25 cellular contexts compared by ENCODE assay signal in genomic region chr11:128259816-128260215, GRCh38.
DNase-seq lines count a peak whose midpoint lies in the region; ATAC-seq, FAIRE-seq and TF ChIP-seq lines count a peak whose summit lies in the region.
"Had no signal": no experiment of that assay in that cellular context is flagged by ENCODE, and none has a peak within 500 bp of the region (broad histone marks: within the 10 kb centered on the region; RNA-seq: fewer than 3 reads in every experiment).

No MANE protein-coding gene starts in this region.

- peaks cover 4% of the 10 kb centered on the region for H3K36me3 Mint-ChIP-seq in IgD-negative memory B cell
- H3K36me3 Mint-ChIP-seq: CD4-positive, alpha-beta memory T cell had no signal

- dilution Hi-C loops in keratinocyte (cut with MboI; ENCODE audit: extremely low pct_ligation_motif_present, low sequenced_read_pairs), result no loop called here

- CTCF ChIA-PET in OCI-LY7 (lab: Charles Lee; ENCODE audit: unreplicated experiment), result no interaction called here

- no peak overlapping the region for H3K9ac ChIP-seq in keratinocyte (ENCODE audit: control insufficient read depth, extremely low read depth, insufficient read depth, low read length)
- H3K9ac ChIP-seq: BLaER1 treated with 17β-estradiol and CSF1 and Interleukin-3, amounts not matched to agents 10 nM and 100 nM had no signal

- H3K4me2 ChIP-seq in OCI-LY7 (ENCODE audit: low read length) (peak overlapping the region; percentile 7; the same call in 1 of the 2 replicates), keratinocyte (ENCODE audit: control insufficient read depth, extremely low read depth, insufficient read depth, low read depth, low read length) (no peak overlapping the region)
- H3K4me2 ChIP-seq: BLaER1 treated with 17β-estradiol and CSF1 and Interleukin-3, amounts not matched to agents 10 nM and 100 nM had no signal

- BruUV-seq in OCI-LY7 (replicated peaks; lab: Mats Ljungman, UMichigan), result no TSS peak

- H3K27me3 ChIP-seq in keratinocyte (ENCODE audit: control insufficient read depth, extremely low read depth, insufficient read depth, low read length) (no peaks in the 10 kb centered on the region), lower lobe of right lung (ENCODE audit: low read depth) (no peaks in the 10 kb centered on the region), MG63 (no peaks in the 10 kb centered on the region; the same call in 1 of the 2 replicates)
- H3K27me3 ChIP-seq: BLaER1 treated with 17β-estradiol and CSF1 and Interleukin-3, amounts not matched to agents 10 nM and 100 nM had no signal

- DNase-seq in OCI-LY7 (ENCODE audit: low spot score) (no peak), keratinocyte (ENCODE audit: low read depth, low spot score) (no peak), lower lobe of right lung (no peak), MG63 (no peak), anterior cingulate cortex (lab: John Stamatoyannopoulos, UW) (no peak)
- DNase-seq: Caco-2; CD4-positive, alpha-beta memory T cell; DMS79; GF-D8; NCI-H1105; NCI-H1436 treated with DMSO at 0.1 percent for 48 hours; NCI-H187 treated with DMSO at 0.1 percent for 48 hours; NCI-H2171 treated with DMSO at 0.1 percent for 48 hours; NCI-H345; NCI-H510A treated with DMSO at 0.1 percent for 48 hours; SHP77 treated with DMSO at 0.1 percent for 48 hours had no signal

- H3K9me2 ChIP-seq in OCI-LY7 (ENCODE audit: insufficient read depth, low read length), result no peaks in the 10 kb centered on the region

- H3K9me3 ChIP-seq in OCI-LY7 (ENCODE audit: low read length) (no peaks in the 10 kb centered on the region), keratinocyte (ENCODE audit: control insufficient read depth, low read depth, low read length) (no peaks in the 10 kb centered on the region), lower lobe of right lung (no peaks in the 10 kb centered on the region), MG63 (no peaks in the 10 kb centered on the region)
- H3K9me3 ChIP-seq: BLaER1 treated with 17β-estradiol and CSF1 and Interleukin-3, amounts not matched to agents 10 nM and 100 nM; Caco-2 had no signal

- no peak for TF ChIP-seq CTCF in OCI-LY7 (conservative IDR thresholded peaks at IDR 0.05; ENCODE audit: low read length)
- no peak for TF ChIP-seq CTCF in keratinocyte (optimal IDR thresholded peaks at IDR 0.05 in 1 of 3, IDR thresholded peaks at IDR 0.05 in 1 of 3, conservative IDR thresholded peaks at IDR 0.05 in 1 of 3; ENCODE audit: extremely low read depth in 1 of 3, insufficient read depth in 2 of 3, low read length in 3 of 3)
- no peak for TF ChIP-seq CTCF in lower lobe of right lung (IDR thresholded peaks at IDR 0.05)

- H3K9me1 ChIP-seq in keratinocyte (ENCODE audit: control insufficient read depth, extremely low read depth, insufficient read depth, low read length), result no peaks in the 10 kb centered on the region

- H3K27ac ChIP-seq in OCI-LY7 (ENCODE audit: low read depth, low read length, poor library complexity, severe bottlenecking) (no peak overlapping the region), keratinocyte (ENCODE audit: control insufficient read depth, insufficient read depth, low read length) (no peak overlapping the region), lower lobe of right lung (no peak overlapping the region)
- H3K27ac ChIP-seq: BLaER1 treated with 17β-estradiol and CSF1 and Interleukin-3, amounts not matched to agents 10 nM and 100 nM; HL-60; RWPE1 had no signal

- peak; percentile 29 for FAIRE-seq in keratinocyte (lab: Jason Lieb, UNC)
- FAIRE-seq: A204.1, GM12891 had no signal

- H4K20me1 ChIP-seq in OCI-LY7 (ENCODE audit: insufficient read depth, low read length) (no peaks in the 10 kb centered on the region), keratinocyte (ENCODE audit: control insufficient read depth, extremely low read depth, insufficient read depth, low read length) (no peaks in the 10 kb centered on the region)
- H4K20me1 ChIP-seq: BLaER1 treated with 17β-estradiol and CSF1 and Interleukin-3, amounts not matched to agents 10 nM and 100 nM had no signal

- H3K36me3 ChIP-seq in OCI-LY7 (ENCODE audit: insufficient read depth, low read length) (no peaks in the 10 kb centered on the region), keratinocyte (ENCODE audit: control insufficient read depth in 2 of 2, extremely low read depth in 1 of 2, insufficient read depth in 2 of 2, low read length in 2 of 2) (no peaks in the 10 kb centered on the region), lower lobe of right lung (no peaks in the 10 kb centered on the region), MG63 (no peaks in the 10 kb centered on the region)
- H3K36me3 ChIP-seq: BLaER1 treated with 17β-estradiol and CSF1 and Interleukin-3, amounts not matched to agents 10 nM and 100 nM had no signal

- H3K79me2 ChIP-seq in OCI-LY7 (ENCODE audit: insufficient read depth, low read depth, low read length) (no peaks in the 10 kb centered on the region), keratinocyte (ENCODE audit: control insufficient read depth, insufficient read depth, low read length) (no peaks in the 10 kb centered on the region)

- ATAC-seq in lower lobe of right lung, result no peak
- no peak for ATAC-seq in HG02642 (IDR thresholded peaks at IDR 0.05; ENCODE audit: poor library complexity, unreplicated experiment)
- ATAC-seq: HCT116, Panc1 had no signal

- H3K4me1 ChIP-seq in OCI-LY7 (ENCODE audit: insufficient read depth, low read length, poor library complexity, severe bottlenecking) (peaks cover 10% of the 10 kb centered on the region), keratinocyte (ENCODE audit: control insufficient read depth, extremely low read depth, insufficient read depth, low read length) (no peaks in the 10 kb centered on the region), lower lobe of right lung (no peaks in the 10 kb centered on the region)
- H3K4me1 ChIP-seq: Caco-2 had no signal

- H3K4me3 ChIP-seq in OCI-LY7 (ENCODE audit: low read depth, low read length, poor library complexity, severe bottlenecking) (no peak overlapping the region), keratinocyte (ENCODE audit: control insufficient read depth in 2 of 3, extremely low read depth in 1 of 3, insufficient read depth in 2 of 3, low read depth in 1 of 3, low read length in 3 of 3) (no peak overlapping the region), lower lobe of right lung (no peak overlapping the region), MG63 (no peak overlapping the region)
- H3K4me3 ChIP-seq: BLaER1 treated with 17β-estradiol and CSF1 and Interleukin-3, amounts not matched to agents 10 nM and 100 nM had no signal

- H2AFZ ChIP-seq in OCI-LY7 (ENCODE audit: low read length) (no peak overlapping the region), keratinocyte (ENCODE audit: control insufficient read depth, low read length) (no peak overlapping the region)

- intact Hi-C loops in OCI-LY7 (cut with micrococcal nuclease; ENCODE audit: unreplicated experiment), result no loop called here
- intact Hi-C loops in lower lobe of right lung (cut with DNase I), result no loop called here

- H3K27ac Mint-ChIP-seq in IgD-negative memory B cell, result peak overlapping the region; percentile 28 to 75 (median 59)
- H3K27ac Mint-ChIP-seq: CD4-positive, alpha-beta memory T cell had no signal

- no peaks in the 10 kb centered on the region for H3K9me3 Mint-ChIP-seq in IgD-negative memory B cell
- H3K9me3 Mint-ChIP-seq: CD4-positive, alpha-beta memory T cell had no signal

- POLR2A ChIA-PET in OCI-LY7 (lab: Charles Lee), result interaction anchor here (0.9 to 2.2 kb wide), 2 partner anchors 11 to 78 kb away, joined by 3 to 6 read pairs; no protein-coding TSS in a partner anchor

- no peaks in the 10 kb centered on the region for H3K27me3 Mint-ChIP-seq in IgD-negative memory B cell
- H3K27me3 Mint-ChIP-seq: CD4-positive, alpha-beta memory T cell had no signal

- peaks cover 68 to 73% (median 69%) of the 10 kb centered on the region in 3 donors for H3K4me1 Mint-ChIP-seq in IgD-negative memory B cell

- H3K4me3 Mint-ChIP-seq in IgD-negative memory B cell, result peak overlapping the region in 3 of 4 donors; percentile 46 to 94 (median 78)
- H3K4me3 Mint-ChIP-seq: CD4-positive, alpha-beta memory T cell had no signal
